Comparison of ENCODE assay signal across 8 cellular contexts in the genomic region with DNA sequence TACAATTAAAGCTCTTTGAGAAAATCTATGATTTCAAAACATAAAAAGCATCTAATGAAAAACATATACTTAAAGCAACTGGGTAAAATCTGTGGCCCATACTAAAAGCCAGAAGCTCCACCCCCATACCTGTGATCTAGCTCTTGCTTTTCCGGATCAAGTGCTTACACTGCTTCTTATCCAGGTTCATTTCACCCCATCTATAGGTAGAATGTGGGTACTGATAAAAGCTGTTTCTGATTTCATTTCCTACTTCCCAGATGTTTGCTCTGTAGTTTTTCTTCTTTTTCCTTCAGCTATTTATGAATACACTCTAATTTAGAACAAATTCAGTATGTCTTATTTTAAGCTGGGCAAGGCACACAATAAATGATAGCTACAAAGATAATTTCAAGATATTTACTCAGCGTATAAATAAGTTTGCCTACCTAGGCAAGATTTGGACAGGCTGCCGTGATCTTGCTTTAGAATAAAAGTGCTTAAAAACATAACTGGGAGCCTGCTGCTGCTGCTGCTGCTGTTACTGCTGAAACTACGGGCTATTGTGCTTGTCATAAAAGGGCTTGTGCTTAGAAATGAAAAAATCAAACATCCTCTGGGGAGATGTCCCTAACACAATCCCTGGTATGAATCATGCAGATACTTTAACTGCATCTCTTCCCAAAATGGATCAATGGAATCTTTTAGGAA. TPM values are rescaled to one million over a fixed set of nuclear protein-coding genes. Genes with fewer than 3 reads are reported as not detected.
DNase-seq lines count a peak whose midpoint lies in the region; ATAC-seq and TF ChIP-seq lines count a peak whose summit lies in the region.

No MANE protein-coding gene starts in this region.

- peak overlapping the region in 2 of 4 donors; percentile 5 to 13 for H3K4me3 Mint-ChIP-seq in CD4-positive, CD25-positive, alpha-beta regulatory T cell
- H3K4me3 Mint-ChIP-seq in natural killer cell treated with Interleukin-12 subunit alpha and Interleukin-12 subunit beta and Interleukin-15 and Interleukin-18, amount 100 ng/mL, for 72 hours, result peak overlapping the region; percentile 84

- H3K79me2 ChIP-seq in HCT116 (ENCODE audit: insufficient read depth, low read length), result no peaks in the 10 kb centered on the region

- POLR2A ChIA-PET in HCT116 (lab: Charles Lee), result interaction anchor here (0.8 to 1.0 kb wide), 2 partner anchors 15 to 241 kb away, joined by 3 to 5 read pairs; no protein-coding TSS in a partner anchor

- peak; percentile 20 to 33 for ATAC-seq in CD4-positive, CD25-positive, alpha-beta regulatory T cell (ENCODE audit: low read depth in 2 of 2)
- 0 out of 2 replicates have a peak, but pooled peaks have one; percentile 17 for ATAC-seq in HCT116
- no peak for ATAC-seq in natural killer cell treated with Interleukin-12 subunit alpha and Interleukin-12 subunit beta and Interleukin-15 and Interleukin-18, amount 100 ng/mL, for 72 hours
- ATAC-seq in HG03460 (IDR thresholded peaks at IDR 0.05; ENCODE audit: unreplicated experiment), result no peak
- ATAC-seq in HG02870 (IDR thresholded peaks at IDR 0.05; ENCODE audit: unreplicated experiment), result no peak

- RAD21 ChIA-PET in HCT116 (lab: Charles Lee; ENCODE audit: low non-redundant PET in 1 of 2, low total read pairs in 2 of 2, uncharacterized antibody in 2 of 2, unreplicated experiment in 2 of 2), result interaction anchor here (0.7 to 1.1 kb wide), 3 partner anchors 107 to 761 kb away, joined by 4 to 6 read pairs (median 4); no protein-coding TSS in a partner anchor

- H3K36me3 ChIP-seq in CD4-positive, CD25-positive, alpha-beta regulatory T cell (ENCODE audit: control insufficient read depth, insufficient read depth, low read length), result no peaks in the 10 kb centered on the region
- H3K36me3 ChIP-seq in HCT116 (ENCODE audit: control insufficient read depth in 1 of 2, insufficient read depth in 2 of 2, low read length in 2 of 2), result no peaks in the 10 kb centered on the region

- no peak overlapping the region for H3K27ac Mint-ChIP-seq in CD4-positive, CD25-positive, alpha-beta regulatory T cell
- no peak overlapping the region for H3K27ac Mint-ChIP-seq in natural killer cell treated with Interleukin-12 subunit alpha and Interleukin-12 subunit beta and Interleukin-15 and Interleukin-18, amount 100 ng/mL, for 72 hours

- TF ChIP-seq CTCF in HCT116 (IDR thresholded peaks at IDR 0.05 in 2 of 3, conservative IDR thresholded peaks at IDR 0.05 in 1 of 3; ENCODE audit: borderline replicate concordance in 1 of 3, insufficient read depth in 1 of 3, low read depth in 2 of 3, low read length in 2 of 3), result peak; percentile 45 to 71 (median 50); a peak in 5 of 6 replicates

- H3K4me1 ChIP-seq in CD4-positive, CD25-positive, alpha-beta regulatory T cell (ENCODE audit: control insufficient read depth, insufficient read depth, low read length, poor library complexity, severe bottlenecking), result peaks cover 16% of the 10 kb centered on the region
- peaks cover 25 to 53% of the 10 kb centered on the region in 2 experiments; a peak in 3 of 4 replicates for H3K4me1 ChIP-seq in HCT116 (ENCODE audit: control insufficient read depth in 1 of 2, insufficient read depth in 2 of 2, low read length in 2 of 2)

- no peak for TF ChIP-seq POLR2A in HCT116 (IDR thresholded peaks at IDR 0.05; ENCODE audit: borderline replicate concordance, extremely low read depth, insufficient read depth, insufficient read length)

- peaks cover 5 to 14% (median 11%) of the 10 kb centered on the region in 4 donors for H3K4me1 Mint-ChIP-seq in CD4-positive, CD25-positive, alpha-beta regulatory T cell
- peaks cover 11 to 18% of the 10 kb centered on the region in 2 donors for H3K4me1 Mint-ChIP-seq in natural killer cell treated with Interleukin-12 subunit alpha and Interleukin-12 subunit beta and Interleukin-15 and Interleukin-18, amount 100 ng/mL, for 72 hours (ENCODE audit: low read depth in 2 of 2)

- peaks cover 26% of the 10 kb centered on the region for H3K27me3 ChIP-seq in CD4-positive, CD25-positive, alpha-beta regulatory T cell (ENCODE audit: control insufficient read depth, insufficient read depth, low read length)
- no peaks in the 10 kb centered on the region for H3K27me3 ChIP-seq in HCT116 (ENCODE audit: insufficient read depth, low read length)

- BruUV-seq in HCT116 (replicated peaks; lab: Mats Ljungman, UMichigan), result TSS peak; percentile 35

- no peak overlapping the region for H3K9ac ChIP-seq in HCT116 (ENCODE audit: low read length)

- peak; percentile 89 for TF ChIP-seq RAD21 in HCT116 (IDR thresholded peaks at IDR 0.05; ENCODE audit: low read depth)

- H4K20me1 ChIP-seq in HCT116 (ENCODE audit: insufficient read depth), result no peaks in the 10 kb centered on the region

- H3K27ac ChIP-seq in CD4-positive, CD25-positive, alpha-beta regulatory T cell (ENCODE audit: insufficient read depth, low read length, poor library complexity, severe bottlenecking), result no peak overlapping the region
- H3K27ac ChIP-seq in HCT116 (ENCODE audit: low read depth, low read length), result no peak overlapping the region

- H3K36me3 Mint-ChIP-seq in CD4-positive, CD25-positive, alpha-beta regulatory T cell, result no peaks in the 10 kb centered on the region
- no peaks in the 10 kb centered on the region for H3K36me3 Mint-ChIP-seq in natural killer cell treated with Interleukin-12 subunit alpha and Interleukin-12 subunit beta and Interleukin-15 and Interleukin-18, amount 100 ng/mL, for 72 hours

- CTCF ChIA-PET in HCT116 (lab: Charles Lee), result interaction anchor here (0.7 to 1.8 kb wide), 16 partner anchors 12 to 903 kb away, joined by 3 to 29 read pairs (median 4); no protein-coding TSS in a partner anchor

- no peak overlapping the region for H3K4me3 ChIP-seq in CD4-positive, CD25-positive, alpha-beta regulatory T cell (ENCODE audit: low read depth, low read length)
- no peak overlapping the region for H3K4me3 ChIP-seq in HCT116 (replicated peaks in 1 of 2; ENCODE audit: low read depth in 1 of 2, low read length in 2 of 2)

- H3K27me3 Mint-ChIP-seq in CD4-positive, CD25-positive, alpha-beta regulatory T cell, result peaks cover 73% of the 10 kb centered on the region
- H3K27me3 Mint-ChIP-seq in natural killer cell treated with Interleukin-12 subunit alpha and Interleukin-12 subunit beta and Interleukin-15 and Interleukin-18, amount 100 ng/mL, for 72 hours, result peaks cover 55 to 66% of the 10 kb centered on the region in 2 donors

- peak overlapping the region; percentile 7; the same call in 1 of the 2 replicates for H3K4me2 ChIP-seq in HCT116 (ENCODE audit: low read length)

- H3K9me3 Mint-ChIP-seq in CD4-positive, CD25-positive, alpha-beta regulatory T cell, result peaks cover 0 to 6% (median 0%) of the 10 kb centered on the region in 7 donors
- H3K9me3 Mint-ChIP-seq in natural killer cell treated with Interleukin-12 subunit alpha and Interleukin-12 subunit beta and Interleukin-15 and Interleukin-18, amount 100 ng/mL, for 72 hours, result no peaks in the 10 kb centered on the region

- peak in 2 of 3 donors; percentile 24 to 59 for DNase-seq in CD4-positive, CD25-positive, alpha-beta regulatory T cell
- DNase-seq in HCT116 (ENCODE audit: low read depth, low spot score) (no peak), NCI-H526 treated with DMSO at 0.1 percent for 48 hours (lab: John Stamatoyannopoulos, UW) (peak; percentile 58), dedifferentiated amniotic fluid mesenchymal stem cell (ENCODE audit: extremely low spot score) (peak; percentile 33), inferior parietal cortex (ENCODE audit: extremely low spot score) (no peak)
- no peak for DNase-seq in natural killer cell treated with Interleukin-12 subunit alpha and Interleukin-12 subunit beta and Interleukin-15 and Interleukin-18, amount 100 ng/mL, for 72 hours (ENCODE audit: low spot score)

- no peaks in the 10 kb centered on the region for H3K9me3 ChIP-seq in CD4-positive, CD25-positive, alpha-beta regulatory T cell (ENCODE audit: control insufficient read depth in 2 of 2, low read length in 2 of 2)
- H3K9me3 ChIP-seq in HCT116 (ENCODE audit: control insufficient read depth in 1 of 2, insufficient read depth in 1 of 2, low read depth in 1 of 2, low read length in 2 of 2), result no peaks in the 10 kb centered on the region

- intact Hi-C loops in HCT116 (cut with micrococcal nuclease), result loop anchor here (2.0 to 10.0 kb wide), 4 partner anchors 413 to 903 kb away; no protein-coding TSS in a partner anchor

- no peak overlapping the region for H2AFZ ChIP-seq in HCT116 (ENCODE audit: low read depth, low read length, poor library complexity, severe bottlenecking)

- no peaks in the 10 kb centered on the region for H3K9me2 ChIP-seq in HCT116 (ENCODE audit: insufficient read depth)

TF ChIP-seq in HCT116, 20 proteins besides CTCF, POLR2A, EP300 and RAD21:
- TF ChIP-seq EZH2 (IDR thresholded peaks at IDR 0.05), result no peak
- TF ChIP-seq CEBPB (IDR thresholded peaks at IDR 0.05; ENCODE audit: low read depth), result no peak
- no peak for TF ChIP-seq SRF (IDR thresholded peaks at IDR 0.05; ENCODE audit: low read depth)
- 0 out of 2 replicates have a peak, but pooled peaks have one; percentile 24 for TF ChIP-seq EGR1 (IDR thresholded peaks at IDR 0.05; ENCODE audit: low read depth)
- no peak for TF ChIP-seq TCF7L2 (IDR thresholded peaks at IDR 0.05; ENCODE audit: borderline replicate concordance, extremely low read depth, insufficient read depth, insufficient read length)
- TF ChIP-seq SP1 (IDR thresholded peaks at IDR 0.05; ENCODE audit: low read depth), result peak; percentile 18; the same call in 1 of the 2 replicates
- no peak for TF ChIP-seq ZNF274 (IDR thresholded peaks at IDR 0.05; ENCODE audit: low read depth, low read length)
- TF ChIP-seq JUND (IDR thresholded peaks at IDR 0.05), result no peak
- 0 out of 2 replicates have a peak, but pooled peaks have one; percentile 32 for TF ChIP-seq CBX3 (IDR thresholded peaks at IDR 0.05; ENCODE audit: low read depth)

RNA-seq across cellular contexts. Expression of gene SIPA1L2, which starts 2.1 kb away (rescaled TPM):
- total RNA-seq in CD4-positive, CD25-positive, alpha-beta regulatory T cell, result 0.22 TPM
- not detected for polyA plus RNA-seq in CD4-positive, CD25-positive, alpha-beta regulatory T cell
- total RNA-seq in HCT116 (2021; ENCODE audit: unreplicated experiment), result 12.5 TPM
- 11.6 and 12.1 TPM in 2 replicates for polyA plus RNA-seq in HCT116 (2012)
- total RNA-seq in natural killer cell treated with Interleukin-12 subunit alpha and Interleukin-12 subunit beta and Interleukin-15 and Interleukin-18, amount 100 ng/mL, for 72 hours, result 1 to 10 TPM; 2.4 to 3.7 TPM

Comparison
In these comparisons a context has a peak if more than half of its experiments do, and no peak if none do; other contexts are left out.
1. ATAC-seq: peak in CD4-positive, CD25-positive, alpha-beta regulatory T cell (2 of 2) and HCT116 (single experiment); none in natural killer cell treated with Interleukin-12 subunit alpha and Interleukin-12 subunit beta and Interleukin-15 and Interleukin-18, amount 100 ng/mL, for 72 hours (0 of 2), HG03460 (single experiment) and HG02870 (single experiment).
2. DNase-seq: peak in CD4-positive, CD25-positive, alpha-beta regulatory T cell (2 of 3), NCI-H526 treated with DMSO at 0.1 percent for 48 hours (single experiment) and dedifferentiated amniotic fluid mesenchymal stem cell (single experiment); none in HCT116 (single experiment), natural killer cell treated with Interleukin-12 subunit alpha and Interleukin-12 subunit beta and Interleukin-15 and Interleukin-18, amount 100 ng/mL, for 72 hours (single experiment) and inferior parietal cortex (single experiment).